22 cellular contexts compared by ENCODE assay signal in genomic region chr16:57924514-57924913, GRCh38. TPM values are rescaled to one million over a fixed set of nuclear protein-coding genes. Genes with fewer than 3 reads are reported as not detected.
DNase-seq lines count a peak whose midpoint lies in the region; ATAC-seq, FAIRE-seq and TF ChIP-seq lines count a peak whose summit lies in the region.
"Had no signal": no experiment of that assay in that cellular context is flagged by ENCODE, and none has a peak within 500 bp of the region (broad histone marks: within the 10 kb centered on the region; RNA-seq: fewer than 3 reads in every experiment).

No MANE protein-coding gene starts in this region.

- H2AFZ ChIP-seq in HepG2 (ENCODE audit: low read length) (no peak overlapping the region), mesenchymal stem cell (ENCODE audit: low read depth, low read length) (no peak overlapping the region)

- TF ChIP-seq POLR2A in HepG2 (IDR thresholded peaks at IDR 0.05; ENCODE audit: insufficient read depth in 1 of 2, low read depth in 2 of 2, low read length in 2 of 2) = no peak
- TF ChIP-seq POLR2A in right lobe of liver (IDR thresholded peaks at IDR 0.05) = no peak

- H4K20me1 ChIP-seq in HepG2 (ENCODE audit: insufficient read depth, low read length) = no peaks in the 10 kb centered on the region

- 42% methylated on average over 6 of the region's 6 CpGs for WGBS in HepG2 (ENCODE audit: low lambda C conversion rate)
- WGBS in right lobe of liver (ENCODE audit: insufficient coverage, low coverage, low lambda C conversion rate, missing lambda C conversion rate) = 81% methylated on average over 2 of the region's 6 CpGs
- WGBS in mesenchymal stem cell = 84% methylated on average over 4 of the region's 6 CpGs

- TF ChIP-seq EP300 in HepG2 (IDR thresholded peaks at IDR 0.05; ENCODE audit: low read depth in 2 of 2, low read length in 2 of 2) = no peak
- TF ChIP-seq EP300 in HepG2 (CRISPR knock-in tag; IDR thresholded peaks at IDR 0.05; ENCODE audit: borderline replicate concordance) = no peak

- no peaks in the 10 kb centered on the region for H3K79me2 ChIP-seq in HepG2 (ENCODE audit: insufficient read depth, low read length)

- no peak overlapping the region for H3K4ac ChIP-seq in mesenchymal stem cell (ENCODE audit: low read depth in 1 of 2, low read length in 2 of 2)

- H2AK5ac ChIP-seq in mesenchymal stem cell (ENCODE audit: low read length, severe bottlenecking) = no peak overlapping the region

- H3K27ac ChIP-seq in HepG2 (ENCODE audit: extremely low read length, insufficient read depth, low read length) (no peak overlapping the region), right lobe of liver (no peak overlapping the region), mesenchymal stem cell (ENCODE audit: low read length, poor library complexity, severe bottlenecking) (no peak overlapping the region)

- intact Hi-C loops in HepG2 (cut with micrococcal nuclease; ENCODE audit: unreplicated experiment) (no loop called here), right lobe of liver (cut with DNase I) (no loop called here)

- CTCF ChIA-PET in HepG2 (lab: Yijun Ruan, JAX; ENCODE audit: low intra/inter-chr PET ratio, low total read pairs) = no interaction called here

- no peak overlapping the region for H3K23ac ChIP-seq in mesenchymal stem cell (ENCODE audit: low read length in 2 of 2)

- no TSS peak for BruUV-seq in HepG2 (replicated peaks; lab: Mats Ljungman, UMichigan)

- H3K14ac ChIP-seq in mesenchymal stem cell (ENCODE audit: low read length in 2 of 2) = no peak overlapping the region

- H3K36me3 ChIP-seq in HepG2 (replicated peaks in 1 of 2; ENCODE audit: control insufficient read depth in 1 of 2, insufficient read depth in 2 of 2, low read length in 2 of 2) (no peaks in the 10 kb centered on the region; a peak in 1 of 5 replicates), right lobe of liver (no peaks in the 10 kb centered on the region), mesenchymal stem cell (ENCODE audit: control insufficient read depth in 1 of 2, insufficient read depth in 2 of 2, low read depth in 1 of 2, low read length in 2 of 2) (no peaks in the 10 kb centered on the region)
- H3K36me3 ChIP-seq: HAP-1 had no signal

- TF ChIP-seq RAD21 in HepG2 (CRISPR knock-in tag; IDR thresholded peaks at IDR 0.05) = no peak

- no peak overlapping the region for H3K9ac ChIP-seq in HepG2 (ENCODE audit: insufficient read depth, low read depth, low read length)
- no peak overlapping the region for H3K9ac ChIP-seq in mesenchymal stem cell (ENCODE audit: low read length)

- in situ Hi-C loops in HepG2 (cut with HindIII; ENCODE audit: extremely low pct_ligation_motif_present, low pct_unique_long_range_greater_than_20kb) = no loop called here
- in situ Hi-C loops in GM13977 (cut with MboI; ENCODE audit: low pct_unique_long_range_greater_than_20kb, low sequenced_read_pairs, unreplicated experiment) = no loop called here

- H2BK12ac ChIP-seq in mesenchymal stem cell (ENCODE audit: low read length in 2 of 2) = no peak overlapping the region

- no peak overlapping the region for H3K18ac ChIP-seq in mesenchymal stem cell (ENCODE audit: low read depth in 1 of 2, low read length in 2 of 2)

- H3K79me1 ChIP-seq in mesenchymal stem cell (replicated peaks; ENCODE audit: low read length, poor library complexity, severe bottlenecking) = no peaks in the 10 kb centered on the region

- H3K4me1 ChIP-seq in HepG2 (ENCODE audit: insufficient read depth, low read length) (no peaks in the 10 kb centered on the region), right lobe of liver (no peaks in the 10 kb centered on the region), mesenchymal stem cell (ENCODE audit: control insufficient read depth, insufficient read depth, low read depth, low read length) (peaks cover 2% of the 10 kb centered on the region)
- H3K4me1 ChIP-seq: HAP-1 had no signal

- FAIRE-seq in HepG2 (lab: Jason Lieb, UNC) = peak; percentile 26
- FAIRE-seq: GM12878, GM19239 had no signal

- POLR2A ChIA-PET in HepG2 (lab: Yijun Ruan, JAX) = no interaction called here

- ATAC-seq in HepG2 = no peak
- no peak for ATAC-seq in right lobe of liver
- ATAC-seq: GM12878 had no signal

- peak overlapping the region; percentile 22 for H4K91ac ChIP-seq in mesenchymal stem cell (ENCODE audit: low read length)

- H2BK5ac ChIP-seq in mesenchymal stem cell (ENCODE audit: low read depth, low read length, poor library complexity, severe bottlenecking) = no peak overlapping the region

- DNase-seq in HepG2 (ENCODE audit: low spot score) = no peak
- no peak for DNase-seq in right lobe of liver
- DNase-seq in OCI-M1 (lab: John Stamatoyannopoulos, UW) = peak; percentile 7
- no peak for DNase-seq in mesenchymal stem cell
- no peak for DNase-seq in GM13977 (ENCODE audit: low spot score)
- DNase-seq in activated T-cell treated with anti-CD3 and anti-CD28 coated beads, Interleukin-2, amount 50 U/mL, for 48 hours = no peak
- DNase-seq in effector CD8-positive, alpha-beta T cell (lab: John Stamatoyannopoulos, UW) = no peak
- DNase-seq: 8988T; C1 segment of cervical spinal cord; CD4-positive, CD25-positive, alpha-beta regulatory T cell; CD8-positive, alpha-beta memory T cell; COR-L47; DMS 273 treated with DMSO at 0.1 percent for 48 hours; DMS53; DND-41; EL had no signal

- H2BK120ac ChIP-seq in mesenchymal stem cell (ENCODE audit: low read depth, low read length) = no peak overlapping the region

- no peak for TF ChIP-seq CTCF in HepG2 (CRISPR knock-in tag; IDR thresholded peaks at IDR 0.05)
- no peak for TF ChIP-seq CTCF in right lobe of liver (IDR thresholded peaks at IDR 0.05)
- TF ChIP-seq CTCF in GM13977 (IDR thresholded peaks at IDR 0.05; ENCODE audit: extremely low read depth, insufficient read depth, missing control alignments) = no peak

- no peak overlapping the region for H3K4me2 ChIP-seq in HepG2 (ENCODE audit: low read depth, low read length)
- H3K4me2 ChIP-seq in mesenchymal stem cell (ENCODE audit: low read length, poor library complexity, severe bottlenecking) = no peak overlapping the region

- no peak overlapping the region for H4K8ac ChIP-seq in mesenchymal stem cell (ENCODE audit: low read length)

- H3K4me3 ChIP-seq in HepG2 (replicated peaks in 1 of 3; ENCODE audit: insufficient read depth in 1 of 3, low read depth in 2 of 3, low read length in 3 of 3) (no peak overlapping the region), right lobe of liver (no peak overlapping the region), mesenchymal stem cell (ENCODE audit: insufficient read depth in 1 of 2, low read depth in 1 of 2, low read length in 2 of 2) (no peak overlapping the region)
- H3K4me3 ChIP-seq: GM12878, HAP-1 had no signal

- H2BK15ac ChIP-seq in mesenchymal stem cell (ENCODE audit: low read depth, poor library complexity, severe bottlenecking) = no peak overlapping the region

- H3K27me3 ChIP-seq in HepG2 (ENCODE audit: control insufficient read depth in 1 of 2, insufficient read depth in 2 of 2, low read length in 2 of 2) (peaks cover 2 to 40% of the 10 kb centered on the region in 2 experiments; a peak in 4 of 5 replicates), right lobe of liver (no peaks in the 10 kb centered on the region), mesenchymal stem cell (ENCODE audit: control insufficient read depth in 1 of 2, insufficient read depth in 1 of 2, low read length in 2 of 2) (peaks cover 25 to 88% of the 10 kb centered on the region in 2 experiments)

- no peaks in the 10 kb centered on the region for H3K9me3 ChIP-seq in HepG2 (ENCODE audit: low read length)
- no peaks in the 10 kb centered on the region for H3K9me3 ChIP-seq in right lobe of liver
- no peaks in the 10 kb centered on the region for H3K9me3 ChIP-seq in mesenchymal stem cell (ENCODE audit: control insufficient read depth, low read length)
- H3K9me3 ChIP-seq: HAP-1 had no signal

TF ChIP-seq in HepG2, 621 proteins besides CTCF, POLR2A, EP300 and RAD21:
- no peak for TF ChIP-seq ZNF20 (CRISPR knock-in tag; IDR thresholded peaks at IDR 0.05)
- no peak for TF ChIP-seq ZFAT (CRISPR knock-in tag; conservative IDR thresholded peaks at IDR 0.05)
- no peak for TF ChIP-seq ZFP41 (CRISPR knock-in tag; IDR thresholded peaks at IDR 0.05; ENCODE audit: borderline replicate concordance)
- no peak for TF ChIP-seq ZNF883 (CRISPR knock-in tag; IDR thresholded peaks at IDR 0.05; ENCODE audit: not compliant biosample characterization)

RNA-seq across cellular contexts. Expression of gene CNGB1, which starts 46.4 kb away (rescaled TPM):
- total RNA-seq in HepG2 (2016; rRNA removed; fragmentation: Illumina TruSeq; extraction: Trizol) (0.02 and 0.03 TPM in 2 replicates), right lobe of liver (not detected)
- total RNA-seq in HepG2 (2016; cell fraction: cytosol; rRNA removed; fragmentation: Illumina TruSeq; extraction: Trizol; ENCODE audit: low read depth) = not detected in 2 replicates
- 0.03 and 0.09 TPM in 2 replicates for total RNA-seq in HepG2 (2016; cell fraction: insoluble cytoplasmic fraction; rRNA removed; fragmentation: Illumina TruSeq; extraction: Trizol)
- 0.53 TPM in 1 of 2 replicates, not detected in the other for total RNA-seq in HepG2 (2016; cell fraction: membrane; rRNA removed; fragmentation: Illumina TruSeq; extraction: Trizol)
- not detected in 2 replicates for total RNA-seq in HepG2 (2016; cell fraction: nucleus; rRNA removed; fragmentation: Illumina TruSeq; extraction: Trizol)
- 0.15 and 0.29 TPM in 2 replicates for polyA plus RNA-seq in HepG2 (2011; rRNA removed)
- 0.15 and 0.33 TPM in 2 replicates for polyA plus RNA-seq in HepG2 (2011; cell fraction: cytosol; rRNA removed)
- 0.08 and 0.38 TPM in 2 replicates for polyA plus RNA-seq in HepG2 (2011; cell fraction: nucleus; rRNA removed)
- polyA plus RNA-seq in HepG2 (2012) = 0.08 and 0.84 TPM in 2 replicates
- polyA plus RNA-seq in HepG2 (2016; cell fraction: cytosol; fragmentation: Illumina TruSeq; extraction: Trizol; ENCODE audit: low read depth) = 0.09 and 0.19 TPM in 2 replicates
- polyA plus RNA-seq in HepG2 (2016; cell fraction: insoluble cytoplasmic fraction; fragmentation: Illumina TruSeq; extraction: Trizol; ENCODE audit: low read depth) = 0.05 TPM in 1 of 2 replicates, not detected in the other
- polyA plus RNA-seq in HepG2 (2016; cell fraction: membrane; fragmentation: Illumina TruSeq; extraction: Trizol; ENCODE audit: low read depth) = not detected in 2 replicates
- polyA plus RNA-seq in HepG2 (2016; cell fraction: nucleus; fragmentation: Illumina TruSeq; extraction: Trizol; ENCODE audit: insufficient read depth, low read depth) = not detected in 2 replicates
- polyA minus RNA-seq in HepG2 (2011; rRNA and poly(A)+ RNA removed; ENCODE audit: low replicate concordance) = 4.0 and 16.2 TPM in 2 replicates
- 0.10 TPM in 1 of 2 replicates, not detected in the other for polyA minus RNA-seq in HepG2 (2011; cell fraction: cytosol; rRNA and poly(A)+ RNA removed)
- 0.64 and 1.5 TPM in 2 replicates for polyA minus RNA-seq in HepG2 (2011; cell fraction: nucleus; rRNA and poly(A)+ RNA removed)
- polyA plus RNA-seq in mesenchymal stem cell (2013, experiment 1 of 2) = not detected
- 0.01 TPM for polyA plus RNA-seq in mesenchymal stem cell (2013, experiment 2 of 2)
- total RNA-seq: A673; CD4-positive, CD25-positive, alpha-beta regulatory T cell; CD8-positive, alpha-beta memory T cell; G401; GM12878 had no signal
- polyA plus RNA-seq: AG04450; CD4-positive, CD25-positive, alpha-beta regulatory T cell; CD8-positive, alpha-beta memory T cell had no signal
